ENCODE assay signal across 8 cellular contexts in genomic region chr11:14518820-14519219, GRCh38. TPM values are rescaled to one million over a fixed set of nuclear protein-coding genes. Genes with fewer than 3 reads are reported as not detected.
DNase-seq lines count a peak whose midpoint lies in the region; ATAC-seq, FAIRE-seq and TF ChIP-seq lines count a peak whose summit lies in the region.

No MANE protein-coding gene starts in this region.

- CTCF ChIA-PET in activated CD4-positive, alpha-beta T cell treated with anti-CD3 and anti-CD28 coated beads, Interleukin-2, amount 10 ng/mL, durations not matched to agents 7 days and 5 days (lab: Charles Lee), result no interaction called here

- peak overlapping the region; percentile 96 for H3K27ac Mint-ChIP-seq in activated CD4-positive, alpha-beta T cell treated with anti-CD3 and anti-CD28 coated beads, Interleukin-2, amount 10 ng/mL, durations not matched to agents 7 days and 5 days
- H3K27ac Mint-ChIP-seq in activated naive CD8-positive, alpha-beta T cell, result peak overlapping the region; percentile 98

- H3K4me3 ChIP-seq in kidney (ENCODE audit: low read length in 2 of 2) (peak overlapping the region; percentile 99 to 100), suprapubic skin (peak overlapping the region; percentile 78)

- H3K27ac ChIP-seq in kidney (ENCODE audit: low read depth in 2 of 2, low read length in 2 of 2) (no peak overlapping the region), suprapubic skin (no peak overlapping the region)

- TF ChIP-seq POLR2A in suprapubic skin (IDR thresholded peaks at IDR 0.05), result no peak

- H3K9ac ChIP-seq in kidney (ENCODE audit: low read length in 2 of 2), result peak overlapping the region; percentile 99 to 100

- H3K36me3 ChIP-seq in kidney (ENCODE audit: control insufficient read depth in 1 of 2, insufficient read depth in 2 of 2, low read length in 2 of 2) (peaks cover 10 to 13% of the 10 kb centered on the region in 2 donors), suprapubic skin (peaks cover 37% of the 10 kb centered on the region)

- no peak for TF ChIP-seq EP300 in suprapubic skin (IDR thresholded peaks at IDR 0.05)

- H3K4me1 ChIP-seq in kidney (ENCODE audit: control insufficient read depth in 1 of 2, insufficient read depth in 1 of 2, low read depth in 1 of 2, low read length in 2 of 2), result peaks cover 0 to 7% of the 10 kb centered on the region in 2 donors
- H3K4me1 ChIP-seq in suprapubic skin, result peaks cover 19% of the 10 kb centered on the region

- peaks cover 37% of the 10 kb centered on the region for H3K4me1 Mint-ChIP-seq in activated CD4-positive, alpha-beta T cell treated with anti-CD3 and anti-CD28 coated beads, Interleukin-2, amount 10 ng/mL, durations not matched to agents 7 days and 5 days
- peaks cover 29% of the 10 kb centered on the region for H3K4me1 Mint-ChIP-seq in activated naive CD8-positive, alpha-beta T cell (ENCODE audit: low read depth)

- no peaks in the 10 kb centered on the region for H3K9me3 Mint-ChIP-seq in activated CD4-positive, alpha-beta T cell treated with anti-CD3 and anti-CD28 coated beads, Interleukin-2, amount 10 ng/mL, durations not matched to agents 7 days and 5 days
- H3K9me3 Mint-ChIP-seq in activated naive CD8-positive, alpha-beta T cell (ENCODE audit: low read depth), result no peaks in the 10 kb centered on the region

- H3K36me3 Mint-ChIP-seq in activated CD4-positive, alpha-beta T cell treated with anti-CD3 and anti-CD28 coated beads, Interleukin-2, amount 10 ng/mL, durations not matched to agents 7 days and 5 days (ENCODE audit: low read depth), result peaks cover 42% of the 10 kb centered on the region
- peaks cover 11% of the 10 kb centered on the region for H3K36me3 Mint-ChIP-seq in activated naive CD8-positive, alpha-beta T cell

- ATAC-seq in HG02678 (IDR thresholded peaks at IDR 0.05; ENCODE audit: unreplicated experiment) (no peak), HG02763 (IDR thresholded peaks at IDR 0.05; ENCODE audit: unreplicated experiment) (no peak)

- intact Hi-C loops in kidney (cut with DNase I), result no loop called here

- POLR2A ChIA-PET in activated CD4-positive, alpha-beta T cell treated with anti-CD3 and anti-CD28 coated beads, Interleukin-2, amount 10 ng/mL, durations not matched to agents 7 days and 5 days (lab: Charles Lee), result no interaction called here

- H3K9me3 ChIP-seq in kidney (ENCODE audit: control insufficient read depth in 1 of 2, low read length in 2 of 2), result no peaks in the 10 kb centered on the region
- H3K9me3 ChIP-seq in suprapubic skin, result no peaks in the 10 kb centered on the region

- H3K27me3 ChIP-seq in suprapubic skin, result no peaks in the 10 kb centered on the region

- FAIRE-seq in kidney (lab: Jason Lieb, UNC), result no peak

- H3K27me3 Mint-ChIP-seq in activated CD4-positive, alpha-beta T cell treated with anti-CD3 and anti-CD28 coated beads, Interleukin-2, amount 10 ng/mL, durations not matched to agents 7 days and 5 days, result no peaks in the 10 kb centered on the region
- H3K27me3 Mint-ChIP-seq in activated naive CD8-positive, alpha-beta T cell, result no peaks in the 10 kb centered on the region

- WGBS in suprapubic skin, result 62% methylated on average over 3 of the region's 3 CpGs

- TF ChIP-seq CTCF in kidney (IDR thresholded peaks at IDR 0.05; ENCODE audit: borderline replicate concordance, extremely low read depth, insufficient read depth) (no peak), suprapubic skin (IDR thresholded peaks at IDR 0.05) (no peak)

- no peak for DNase-seq in activated CD4-positive, alpha-beta T cell treated with anti-CD3 and anti-CD28 coated beads, Interleukin-2, amount 10 ng/mL, durations not matched to agents 7 days and 5 days
- no peak for DNase-seq in activated CD4-positive, alpha-beta T cell treated with anti-CD3 and anti-CD28 coated beads for 48 hours
- DNase-seq in kidney (no peak), suprapubic skin (ENCODE audit: low spot score in 2 of 2) (no peak)
- no peak for DNase-seq in stimulated activated CD4-positive, alpha-beta T cell treated with anti-CD3 and anti-CD28 coated beads, Interleukin-4, amount 100 ng/mL, for 4 hours

- peak overlapping the region; percentile 97 for H3K4me3 Mint-ChIP-seq in activated CD4-positive, alpha-beta T cell treated with anti-CD3 and anti-CD28 coated beads, Interleukin-2, amount 10 ng/mL, durations not matched to agents 7 days and 5 days
- peak overlapping the region; percentile 95 for H3K4me3 Mint-ChIP-seq in activated naive CD8-positive, alpha-beta T cell

RNA-seq across cellular contexts. Expression of gene PSMA1, which starts 1.4 kb away (rescaled TPM):
- total RNA-seq in activated CD4-positive, alpha-beta T cell treated with anti-CD3 and anti-CD28 coated beads, Interleukin-2, amount 10 ng/mL, durations not matched to agents 7 days and 5 days, result 100 to 1,000 TPM; 183 to 195 TPM
- total RNA-seq in kidney, result 118 TPM
- polyA plus RNA-seq in kidney (ENCODE audit: insufficient read depth, low read depth, low replicate concordance), result 133 TPM
- 100 to 1,000 TPM in 2 of 4 donors, 10 to 100 TPM in 2; 86.1 to 115 (median 99.6) TPM for total RNA-seq in suprapubic skin

RNA-seq across cellular contexts. Expression of gene COPB1, which starts 19.2 kb away (rescaled TPM):
- total RNA-seq in activated CD4-positive, alpha-beta T cell treated with anti-CD3 and anti-CD28 coated beads, Interleukin-2, amount 10 ng/mL, durations not matched to agents 7 days and 5 days, result 100 to 1,000 TPM in 1 of 2 experiments, 10 to 100 TPM in 1; 99.3 to 109 TPM
- total RNA-seq in kidney (92.3 TPM), suprapubic skin (10 to 100 TPM; 62.8 to 66.0 (median 64.8) TPM)
- polyA plus RNA-seq in kidney (ENCODE audit: insufficient read depth, low read depth, low replicate concordance), result 54.9 TPM
